ENCODE assay signal across 32 cellular contexts in the genomic region with DNA sequence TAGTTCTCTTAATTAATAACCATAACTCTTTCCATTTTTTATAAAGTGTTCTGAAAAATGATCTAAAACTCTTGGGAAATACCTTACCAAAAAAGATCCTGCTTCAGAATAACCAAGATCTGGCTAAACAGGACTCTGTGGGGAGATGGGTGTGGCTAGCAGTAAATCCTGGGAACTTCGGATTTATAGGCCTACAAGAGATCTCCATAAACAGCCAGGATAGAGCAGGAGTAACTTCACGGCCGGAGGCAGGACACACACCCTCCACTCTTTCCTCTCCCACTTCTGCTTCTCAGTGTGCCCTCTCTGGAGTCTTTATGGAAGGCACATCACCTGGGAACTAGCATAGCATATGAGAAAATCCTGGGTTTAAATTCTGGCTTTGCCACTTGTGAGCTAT.
"Had no signal": no experiment of that assay in that cellular context is flagged by ENCODE, and none has a peak within 500 bp of the region (broad histone marks: within the 10 kb centered on the region; RNA-seq: fewer than 3 reads in every experiment).

No MANE protein-coding gene starts in this region.

- DNase-seq: activated CD4-positive, alpha-beta T cell treated with anti-CD3 and anti-CD28 coated beads for 36 hours; activated CD4-positive, alpha-beta T cell treated with anti-CD3 and anti-CD28 coated beads, Interleukin-2, amount 10 ng/mL, durations not matched to agents 7 days and 5 days; activated CD4-positive, alpha-beta T cell treated with anti-CD3 and anti-CD28 coated beads, Interleukin-2, amount 50 U/mL, for 48 hours; activated CD8-positive, alpha-beta T cell treated with anti-CD3 and anti-CD28 coated beads, Interleukin-2, amount 10 ng/mL, durations not matched to agents 7 days and 5 days; activated gamma-delta T cell; activated naive CD4-positive, alpha-beta T cell treated with Interleukin-2 at 50 U/mL for 16 hours; activated naive CD8-positive, alpha-beta T cell treated with anti-CD3 and anti-CD28 coated beads, Interleukin-2, amount 10 ng/mL, durations not matched to agents 7 days and 5 days; activated T-cell treated with anti-CD3 and anti-CD28 coated beads, Interleukin-2, amount 50 U/mL, for 24 hours; amygdala; KBM-7; NCI-H1092 treated with DMSO at 0.1 percent for 48 hours; NCI-H1417; NCI-H146; NCI-H187; NCI-H2029 treated with DMSO at 0.1 percent for 48 hours; NCI-H2107; NCI-H2171; NCI-H510A; NCI-H526; NCI-H748 treated with DMSO at 0.1 percent for 48 hours; NK-92 treated with Interleukin-12 subunit alpha and Interleukin-12 subunit beta, amount 100 ng/mL, for 24 hours; Peyer's patch; RPMI8226; SHP77 treated with DMSO at 0.1 percent for 48 hours; SK-N-SH had no signal

- H3K9me3 ChIP-seq: ascending aorta, Peyer's patch, SJSA1, SK-N-SH had no signal

- ATAC-seq: activated CD4-positive, alpha-beta T cell treated with anti-CD3 and anti-CD28 coated beads for 36 hours; activated CD4-positive, CD25-positive, alpha-beta regulatory T cell treated with anti-CD3 and anti-CD28 coated beads, Interleukin-2, amount 50 U/mL, for 24 hours; activated CD8-positive, alpha-beta T cell treated with anti-CD3 and anti-CD28 coated beads, Interleukin-2, amount 10 ng/mL, durations not matched to agents 7 days and 5 days had no signal

- H3K4me1 ChIP-seq: ascending aorta, Peyer's patch, SJSA1 had no signal

- H3K4me3 Mint-ChIP-seq: activated CD4-positive, alpha-beta T cell treated with anti-CD3 and anti-CD28 coated beads for 36 hours; activated CD4-positive, alpha-beta T cell treated with anti-CD3 and anti-CD28 coated beads, Interleukin-2, amount 10 ng/mL, durations not matched to agents 7 days and 5 days; activated CD8-positive, alpha-beta T cell treated with anti-CD3 and anti-CD28 coated beads, Interleukin-2, amount 10 ng/mL, durations not matched to agents 7 days and 5 days; activated naive CD4-positive, alpha-beta T cell treated with anti-CD3 and anti-CD28 coated beads, Interleukin-2, amount 50 U/mL, for 24 hours; activated naive CD8-positive, alpha-beta T cell treated with anti-CD3 and anti-CD28 coated beads, Interleukin-2, amount 10 ng/mL, durations not matched to agents 7 days and 5 days; activated T-cell treated with anti-CD3 and anti-CD28 coated beads, Interleukin-2, amount 50 U/mL, for 24 hours; T-helper 1 cell treated with Interleukin-12 subunit alpha and Interleukin-12 subunit beta and Interleukin-4 antibody, amounts not matched to agents 30 μg/mL and 1 μg/mL, for 36 hours; T-helper 2 cell treated with Interferon-gamma antibody and Interleukin-4, amounts not matched to agents 5 μg/mL and 100 μg/mL, for 36 hours had no signal

- H3K27ac Mint-ChIP-seq: activated CD4-positive, alpha-beta T cell treated with anti-CD3 and anti-CD28 coated beads for 36 hours; activated CD4-positive, alpha-beta T cell treated with anti-CD3 and anti-CD28 coated beads, Interleukin-2, amount 10 ng/mL, durations not matched to agents 7 days and 5 days; activated CD8-positive, alpha-beta T cell treated with anti-CD3 and anti-CD28 coated beads, Interleukin-2, amount 10 ng/mL, durations not matched to agents 7 days and 5 days; activated naive CD4-positive, alpha-beta T cell treated with anti-CD3 and anti-CD28 coated beads, Interleukin-2, amount 50 U/mL, for 24 hours; activated naive CD8-positive, alpha-beta T cell treated with anti-CD3 and anti-CD28 coated beads, Interleukin-2, amount 10 ng/mL, durations not matched to agents 7 days and 5 days; activated T-cell treated with anti-CD3 and anti-CD28 coated beads, Interleukin-2, amount 50 U/mL, for 24 hours; activated T-helper 2 cell treated with anti-CD3 and anti-CD28 coated beads, Interferon-gamma antibody, Interleukin-2, Interleukin-4, amounts not matched to agents 10 μg/mL and 5 μg/mL and 100 μg/mL, durations not matched to agents 14 hours and 24 hours and 36 hours; T-helper 1 cell treated with Interleukin-12 subunit alpha and Interleukin-12 subunit beta and Interleukin-4 antibody, amounts not matched to agents 30 μg/mL and 1 μg/mL, for 36 hours; T-helper 2 cell treated with Interferon-gamma antibody and Interleukin-4, amounts not matched to agents 5 μg/mL and 100 μg/mL, for 36 hours had no signal

- H3K27ac ChIP-seq: ascending aorta, Peyer's patch, SJSA1 had no signal

- H3K27me3 Mint-ChIP-seq: activated CD4-positive, alpha-beta T cell treated with anti-CD3 and anti-CD28 coated beads for 36 hours; activated CD4-positive, alpha-beta T cell treated with anti-CD3 and anti-CD28 coated beads, Interleukin-2, amount 10 ng/mL, durations not matched to agents 7 days and 5 days; activated naive CD4-positive, alpha-beta T cell treated with anti-CD3 and anti-CD28 coated beads, Interleukin-2, amount 50 U/mL, for 24 hours; activated naive CD8-positive, alpha-beta T cell treated with anti-CD3 and anti-CD28 coated beads, Interleukin-2, amount 10 ng/mL, durations not matched to agents 7 days and 5 days; activated T-cell treated with anti-CD3 and anti-CD28 coated beads, Interleukin-2, amount 50 U/mL, for 24 hours had no signal

- H3K27me3 ChIP-seq: ascending aorta, Peyer's patch, SJSA1 had no signal

- H3K36me3 Mint-ChIP-seq: activated naive CD4-positive, alpha-beta T cell treated with anti-CD3 and anti-CD28 coated beads, Interleukin-2, amount 50 U/mL, for 24 hours; activated naive CD8-positive, alpha-beta T cell treated with anti-CD3 and anti-CD28 coated beads, Interleukin-2, amount 10 ng/mL, durations not matched to agents 7 days and 5 days had no signal

- H3K4me3 ChIP-seq: ascending aorta, Peyer's patch, SJSA1 had no signal

- H3K9me3 Mint-ChIP-seq: activated T-helper 2 cell treated with anti-CD3 and anti-CD28 coated beads, Interferon-gamma antibody, Interleukin-2, Interleukin-4, amounts not matched to agents 10 μg/mL and 5 μg/mL and 100 μg/mL, durations not matched to agents 14 hours and 24 hours and 36 hours; T-helper 1 cell treated with Interleukin-12 subunit alpha and Interleukin-12 subunit beta and Interleukin-4 antibody, amounts not matched to agents 30 μg/mL and 1 μg/mL, for 36 hours had no signal

- H3K4me1 Mint-ChIP-seq: activated CD4-positive, alpha-beta T cell treated with anti-CD3 and anti-CD28 coated beads for 36 hours; activated CD4-positive, alpha-beta T cell treated with anti-CD3 and anti-CD28 coated beads, Interleukin-2, amount 10 ng/mL, durations not matched to agents 7 days and 5 days; activated naive CD4-positive, alpha-beta T cell treated with anti-CD3 and anti-CD28 coated beads, Interleukin-2, amount 50 U/mL, for 24 hours; activated naive CD8-positive, alpha-beta T cell treated with anti-CD3 and anti-CD28 coated beads, Interleukin-2, amount 10 ng/mL, durations not matched to agents 7 days and 5 days had no signal

- H3K36me3 ChIP-seq: ascending aorta, Peyer's patch, SJSA1 had no signal
